In genomic region chr17:61410555-61411089, GRCh38 we compare ENCODE assay signal across 1 cellular context.
TF ChIP-seq lines count a peak whose summit lies in the region.

No MANE protein-coding gene starts in this region.

TF ChIP-seq in SK-N-SH, 30 proteins besides CTCF, POLR2A, EP300 and RAD21 (continued from another document):
- TF ChIP-seq PBX3 (IDR thresholded peaks at IDR 0.05) (0 out of 2 replicates have a peak, but pooled peaks have one; percentile 10), GABPA (IDR thresholded peaks at IDR 0.05; ENCODE audit: low read depth) (no peak), NFIC (IDR thresholded peaks at IDR 0.05; ENCODE audit: borderline replicate concordance) (no peak), FOXM1 (IDR thresholded peaks at IDR 0.05; ENCODE audit: low read depth) (no peak; the same call in 1 of the 2 replicates), USF1 (IDR thresholded peaks at IDR 0.05; ENCODE audit: borderline replicate concordance, low read depth) (no peak), GATA2 (CRISPR knock-in tag; IDR thresholded peaks at IDR 0.05) (no peak), SMC3 (IDR thresholded peaks at IDR 0.05; ENCODE audit: low read depth, low read length) (peak; percentile 25; the same call in 1 of the 2 replicates), FOXJ3 (CRISPR knock-in tag; IDR thresholded peaks at IDR 0.05) (no peak), IRF3 (IDR thresholded peaks at IDR 0.05; ENCODE audit: low read depth, low read length) (no peak), JUND (IDR thresholded peaks at IDR 0.05) (no peak), NRF1 (IDR thresholded peaks at IDR 0.05; ENCODE audit: low read depth, low read length) (no peak), YY1 (IDR thresholded peaks at IDR 0.05; ENCODE audit: low read depth) (no peak), CHD2 (IDR thresholded peaks at IDR 0.05; ENCODE audit: low read length, partially characterized antibody) (no peak), RCOR1 (IDR thresholded peaks at IDR 0.05; ENCODE audit: low read length) (0 out of 2 replicates have a peak, but pooled peaks have one; percentile 7), TAF1 (IDR thresholded peaks at IDR 0.05; ENCODE audit: borderline replicate concordance, low read depth, low read length) (peak; percentile 30; the same call in 1 of the 2 replicates)
